11 cellular contexts compared by ENCODE assay signal in genomic region chr5:111997308-111998159, GRCh38.
A peak's percentile ranks its signal among the peaks of the same experiment; 100 is the strongest.
DNase-seq lines count a peak whose midpoint lies in the region; ATAC-seq and TF ChIP-seq lines count a peak whose summit lies in the region.
"Had no signal": no experiment of that assay in that cellular context is flagged by ENCODE, and none has a peak within 500 bp of the region (broad histone marks: within the 10 kb centered on the region; RNA-seq: fewer than 3 reads in every experiment).

No MANE protein-coding gene starts in this region.

- no peak for TF ChIP-seq CTCF in lower lobe of right lung (IDR thresholded peaks at IDR 0.05)

- peaks cover 34% of the 10 kb centered on the region for H3K4me1 ChIP-seq in adipocyte (ENCODE audit: control insufficient read depth, insufficient read depth, low read length)
- no peaks in the 10 kb centered on the region for H3K4me1 ChIP-seq in lower lobe of right lung
- H3K4me1 ChIP-seq: vagina had no signal

- ATAC-seq in activated CD4-positive, CD25-positive, alpha-beta regulatory T cell treated with anti-CD3 and anti-CD28 coated beads, Interleukin-2, amount 50 U/mL, for 24 hours: no peak
- ATAC-seq in lower lobe of right lung: no peak

- intact Hi-C loops in lower lobe of right lung (cut with DNase I): no loop called here

- H3K9ac ChIP-seq in adipocyte (ENCODE audit: low read length): peak overlapping the region; percentile 4

- no peak overlapping the region for H3K27ac ChIP-seq in lower lobe of right lung
- H3K27ac ChIP-seq: vagina had no signal

- H3K36me3 ChIP-seq in adipocyte (ENCODE audit: control insufficient read depth, insufficient read depth, low read length, severe bottlenecking) (no peaks in the 10 kb centered on the region), lower lobe of right lung (no peaks in the 10 kb centered on the region)
- H3K36me3 ChIP-seq: vagina had no signal

- DNase-seq in AG08395 (ENCODE audit: low spot score) (peak; percentile 95), HT1080 (ENCODE audit: low read depth) (peak; percentile 99), adipocyte (ENCODE audit: low read depth) (peak; percentile 99), islet precursor cell (peak; percentile 82), NCI-H187 (lab: John Stamatoyannopoulos, UW) (no peak), mesenteric fat pad (ENCODE audit: low spot score) (no peak), lower lobe of right lung (no peak)
- DNase-seq: NCI-H1048; stimulated activated CD4-positive, alpha-beta T cell treated with anti-CD3 and anti-CD28 coated beads, Interleukin-2, amount 100 ng/mL, for 48 hours had no signal

- H3K27me3 ChIP-seq in adipocyte (replicated peaks; ENCODE audit: control insufficient read depth, insufficient read depth, low read length): no peaks in the 10 kb centered on the region
- H3K27me3 ChIP-seq in lower lobe of right lung (ENCODE audit: low read depth): no peaks in the 10 kb centered on the region
- H3K27me3 ChIP-seq: vagina had no signal

- H3K9me3 ChIP-seq in adipocyte (ENCODE audit: control insufficient read depth, low read length) (no peaks in the 10 kb centered on the region), lower lobe of right lung (no peaks in the 10 kb centered on the region)
- H3K9me3 ChIP-seq: vagina had no signal

- H3K4me3 ChIP-seq in adipocyte (ENCODE audit: low read length) (peak overlapping the region; percentile 28), lower lobe of right lung (no peak overlapping the region)
- H3K4me3 ChIP-seq: vagina had no signal

Comparison
In these comparisons a context has a peak if more than half of its experiments do, and no peak if none do; other contexts are left out.
1. DNase-seq: peak in AG08395 (single experiment), HT1080 (single experiment), adipocyte (single experiment) and islet precursor cell (single experiment); none in NCI-H187 (0 of 2), mesenteric fat pad (single experiment) and lower lobe of right lung (single experiment).